In genomic region chr14:51905673-51906121, GRCh38 we compare ENCODE assay signal across 8 cellular contexts. TPM values are rescaled to one million over a fixed set of nuclear protein-coding genes. Genes with fewer than 3 reads are reported as not detected.
DNase-seq lines count a peak whose midpoint lies in the region; ATAC-seq lines count a peak whose summit lies in the region.
"Not testable (repeated sequence)": the region's sequence is repeated elsewhere in the genome, so short reads cannot be mapped to it uniquely, and the experiment has no call there.

No MANE protein-coding gene starts in this region.

- H3K4me1 ChIP-seq in effector memory CD4-positive, alpha-beta T cell (ENCODE audit: control insufficient read depth, insufficient read depth, low read length, poor library complexity, severe bottlenecking), result peaks cover 20% of the 10 kb centered on the region
- peaks cover 17 to 22% of the 10 kb centered on the region in 2 donors for H3K4me1 ChIP-seq in naive thymus-derived CD4-positive, alpha-beta T cell (ENCODE audit: control insufficient read depth in 2 of 2, insufficient read depth in 2 of 2, low read length in 2 of 2)

- H3K27ac ChIP-seq in SK-N-MC, result peak overlapping the region; percentile 36; the same call in 1 of the 2 replicates
- H3K27ac ChIP-seq in effector memory CD4-positive, alpha-beta T cell (ENCODE audit: insufficient read depth, low read length, poor library complexity, severe bottlenecking), result peak overlapping the region; percentile 72
- peak overlapping the region; percentile 50 for H3K27ac ChIP-seq in naive thymus-derived CD4-positive, alpha-beta T cell (ENCODE audit: low read depth, low read length)

- H3K9me3 Mint-ChIP-seq in activated T-cell treated with anti-CD3 and anti-CD28 coated beads, Interleukin-2, amount 50 U/mL, for 24 hours, result peaks cover 21% of the 10 kb centered on the region
- peaks cover 0 to 29% (median 6%) of the 10 kb centered on the region in 11 donors for H3K9me3 Mint-ChIP-seq in naive thymus-derived CD4-positive, alpha-beta T cell

- not testable (repeated sequence) for H3K9ac ChIP-seq in SK-N-MC (ENCODE audit: insufficient read length)

- H3K4me1 Mint-ChIP-seq in activated T-cell treated with anti-CD3 and anti-CD28 coated beads, Interleukin-2, amount 50 U/mL, for 24 hours (ENCODE audit: low read depth), result peaks cover 60% of the 10 kb centered on the region
- peaks cover 27 to 71% (median 52%) of the 10 kb centered on the region in 7 donors for H3K4me1 Mint-ChIP-seq in naive thymus-derived CD4-positive, alpha-beta T cell

- peak overlapping the region; percentile 46 for H3K4me3 Mint-ChIP-seq in activated T-cell treated with anti-CD3 and anti-CD28 coated beads, Interleukin-2, amount 50 U/mL, for 24 hours
- H3K4me3 Mint-ChIP-seq in naive thymus-derived CD4-positive, alpha-beta T cell, result peak overlapping the region in 7 of 10 donors; percentile 4 to 54 (median 33)

- intact Hi-C loops in naive thymus-derived CD4-positive, alpha-beta T cell (cut with micrococcal nuclease), result loop anchor here (1.0 to 5.0 kb wide), 6 partner anchors 13 to 58 kb away; partner anchors contain the start of gene GNG2 (in 2 of the 2)

- peaks cover 81% of the 10 kb centered on the region for H3K36me3 Mint-ChIP-seq in activated T-cell treated with anti-CD3 and anti-CD28 coated beads, Interleukin-2, amount 50 U/mL, for 24 hours (ENCODE audit: low read depth)
- peaks cover 0 to 70% (median 49%) of the 10 kb centered on the region in 5 donors for H3K36me3 Mint-ChIP-seq in naive thymus-derived CD4-positive, alpha-beta T cell

- peak; percentile 91 for ATAC-seq in GM21447 (IDR thresholded peaks at IDR 0.05; ENCODE audit: unreplicated experiment)
- ATAC-seq in HG03378 (IDR thresholded peaks at IDR 0.05; ENCODE audit: unreplicated experiment), result peak; percentile 89
- ATAC-seq in naive thymus-derived CD4-positive, alpha-beta T cell, result peak; percentile 84

- not testable (repeated sequence) for H3K9me3 ChIP-seq in SK-N-MC (ENCODE audit: low read depth, low read length); effector memory CD4-positive, alpha-beta T cell (ENCODE audit: control insufficient read depth, low read length); naive thymus-derived CD4-positive, alpha-beta T cell (ENCODE audit: control insufficient read depth in 2 of 3, low read length in 3 of 3)

- peak; percentile 90 for DNase-seq in ELR (ENCODE audit: low read depth)
- peak; percentile 62 for DNase-seq in SK-N-MC (ENCODE audit: low read depth, low spot score)
- DNase-seq in activated T-cell treated with anti-CD3 and anti-CD28 coated beads, Interleukin-2, amount 50 U/mL, for 24 hours, result peak; percentile 56
- peak; percentile 24 to 55 (median 48) for DNase-seq in effector memory CD4-positive, alpha-beta T cell
- DNase-seq in naive thymus-derived CD4-positive, alpha-beta T cell, result peak in 5 of 9 donors; percentile 5 to 69 (median 36)
- peak; percentile 6 for DNase-seq in stimulated activated CD8-positive, alpha-beta memory T cell treated with anti-CD3 and anti-CD28 coated beads, Interleukin-7, amount 100 ng/mL, for 24 hours (ENCODE audit: low read depth)

- H3K27me3 ChIP-seq in effector memory CD4-positive, alpha-beta T cell (replicated peaks; ENCODE audit: control insufficient read depth, insufficient read depth, low read length, poor library complexity, severe bottlenecking); naive thymus-derived CD4-positive, alpha-beta T cell (ENCODE audit: control insufficient read depth in 2 of 2, insufficient read depth in 2 of 2, low read length in 2 of 2): not testable (repeated sequence)

- peak overlapping the region; percentile 91 for H3K27ac Mint-ChIP-seq in activated T-cell treated with anti-CD3 and anti-CD28 coated beads, Interleukin-2, amount 50 U/mL, for 24 hours
- peak overlapping the region; percentile 59 to 86 (median 81) for H3K27ac Mint-ChIP-seq in naive thymus-derived CD4-positive, alpha-beta T cell

- H3K36me3 ChIP-seq in SK-N-MC (ENCODE audit: insufficient read depth, low read length), result not testable (repeated sequence)
- H3K36me3 ChIP-seq in effector memory CD4-positive, alpha-beta T cell (ENCODE audit: control insufficient read depth, insufficient read depth, low read length), result peaks cover 13% of the 10 kb centered on the region
- peaks cover 0 to 12% (median 0%) of the 10 kb centered on the region in 3 experiments for H3K36me3 ChIP-seq in naive thymus-derived CD4-positive, alpha-beta T cell (ENCODE audit: control insufficient read depth in 2 of 3, insufficient read depth in 3 of 3, low read length in 3 of 3)

- H3K27me3 Mint-ChIP-seq in activated T-cell treated with anti-CD3 and anti-CD28 coated beads, Interleukin-2, amount 50 U/mL, for 24 hours; naive thymus-derived CD4-positive, alpha-beta T cell: not testable (repeated sequence)

- H3K4me3 ChIP-seq in SK-N-MC, result peak overlapping the region; percentile 44
- H3K4me3 ChIP-seq in effector memory CD4-positive, alpha-beta T cell (ENCODE audit: insufficient read depth, low read depth, low read length, poor library complexity, severe bottlenecking); naive thymus-derived CD4-positive, alpha-beta T cell (ENCODE audit: low read length): not testable (repeated sequence)

- POLR2A ChIA-PET in naive thymus-derived CD4-positive, alpha-beta T cell (lab: Charles Lee), result interaction anchor here (0.6 to 1.4 kb wide), 5 partner anchors 11 to 82 kb away, joined by 3 read pairs; no protein-coding TSS in a partner anchor

- CTCF ChIA-PET in naive thymus-derived CD4-positive, alpha-beta T cell (lab: Charles Lee), result interaction anchor here (0.8 to 1.5 kb wide), 2 partner anchors 12 to 45 kb away, joined by 3 read pairs; no protein-coding TSS in a partner anchor

RNA-seq across cellular contexts. Expression of gene GNG2, which starts 45.3 kb away (rescaled TPM):
- total RNA-seq in naive thymus-derived CD4-positive, alpha-beta T cell, result 100 to 1,000 TPM in 3 of 5 experiments, 10 to 100 TPM in 2; 62.1 to 199 (median 106) TPM
- 100 to 1,000 TPM; 117 to 135 TPM for polyA plus RNA-seq in naive thymus-derived CD4-positive, alpha-beta T cell

Comparison
In these comparisons a context has a peak if more than half of its experiments do, and no peak if none do; other contexts are left out.
1. DNase-seq: peak in every context shown above with its lines; median percentile 90 in ELR; 62 in SK-N-MC; 56 in activated T-cell treated with anti-CD3 and anti-CD28 coated beads, Interleukin-2, amount 50 U/mL, for 24 hours; 48 in effector memory CD4-positive, alpha-beta T cell; 36 in naive thymus-derived CD4-positive, alpha-beta T cell; 6 in stimulated activated CD8-positive, alpha-beta memory T cell treated with anti-CD3 and anti-CD28 coated beads, Interleukin-7, amount 100 ng/mL, for 24 hours.